Comparison of ENCODE assay signal across 2 cellular contexts in the genomic region with DNA sequence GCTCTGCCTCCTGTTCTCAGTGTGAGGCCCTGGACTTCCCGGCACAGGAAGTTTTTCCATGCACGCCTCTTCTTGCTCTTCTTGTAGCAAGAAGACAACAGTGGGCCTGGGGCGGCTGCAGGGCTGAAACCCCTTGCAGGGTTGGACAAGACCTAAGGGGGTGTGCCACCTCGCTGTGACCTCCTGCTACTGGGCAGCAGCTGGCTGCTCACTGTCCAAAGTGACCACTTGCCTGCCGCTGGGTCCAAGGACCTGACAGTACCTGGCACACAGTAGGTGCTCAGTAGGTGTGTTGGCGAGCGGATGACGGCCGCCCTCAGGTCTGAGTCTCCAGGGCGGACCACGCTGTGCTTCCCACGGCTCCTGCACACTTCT.
TF ChIP-seq lines count a peak whose summit lies in the region.

No MANE protein-coding gene starts in this region.

TF ChIP-seq in SK-N-SH, 30 proteins besides CTCF, POLR2A, EP300 and RAD21 (continued from another document):
- TF ChIP-seq, protein P1, sequence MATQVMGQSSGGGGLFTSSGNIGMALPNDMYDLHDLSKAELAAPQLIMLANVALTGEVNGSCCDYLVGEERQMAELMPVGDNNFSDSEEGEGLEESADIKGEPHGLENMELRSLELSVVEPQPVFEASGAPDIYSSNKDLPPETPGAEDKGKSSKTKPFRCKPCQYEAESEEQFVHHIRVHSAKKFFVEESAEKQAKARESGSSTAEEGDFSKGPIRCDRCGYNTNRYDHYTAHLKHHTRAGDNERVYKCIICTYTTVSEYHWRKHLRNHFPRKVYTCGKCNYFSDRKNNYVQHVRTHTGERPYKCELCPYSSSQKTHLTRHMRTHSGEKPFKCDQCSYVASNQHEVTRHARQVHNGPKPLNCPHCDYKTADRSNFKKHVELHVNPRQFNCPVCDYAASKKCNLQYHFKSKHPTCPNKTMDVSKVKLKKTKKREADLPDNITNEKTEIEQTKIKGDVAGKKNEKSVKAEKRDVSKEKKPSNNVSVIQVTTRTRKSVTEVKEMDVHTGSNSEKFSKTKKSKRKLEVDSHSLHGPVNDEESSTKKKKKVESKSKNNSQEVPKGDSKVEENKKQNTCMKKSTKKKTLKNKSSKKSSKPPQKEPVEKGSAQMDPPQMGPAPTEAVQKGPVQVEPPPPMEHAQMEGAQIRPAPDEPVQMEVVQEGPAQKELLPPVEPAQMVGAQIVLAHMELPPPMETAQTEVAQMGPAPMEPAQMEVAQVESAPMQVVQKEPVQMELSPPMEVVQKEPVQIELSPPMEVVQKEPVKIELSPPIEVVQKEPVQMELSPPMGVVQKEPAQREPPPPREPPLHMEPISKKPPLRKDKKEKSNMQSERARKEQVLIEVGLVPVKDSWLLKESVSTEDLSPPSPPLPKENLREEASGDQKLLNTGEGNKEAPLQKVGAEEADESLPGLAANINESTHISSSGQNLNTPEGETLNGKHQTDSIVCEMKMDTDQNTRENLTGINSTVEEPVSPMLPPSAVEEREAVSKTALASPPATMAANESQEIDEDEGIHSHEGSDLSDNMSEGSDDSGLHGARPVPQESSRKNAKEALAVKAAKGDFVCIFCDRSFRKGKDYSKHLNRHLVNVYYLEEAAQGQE (IDR thresholded peaks at IDR 0.05; ENCODE audit: low read depth, low read length), result no peak
- TF ChIP-seq NRF1 (IDR thresholded peaks at IDR 0.05; ENCODE audit: low read depth, low read length) (no peak), TEAD4 (IDR thresholded peaks at IDR 0.05; ENCODE audit: borderline replicate concordance, insufficient read depth) (no peak)

TF ChIP-seq in SK-N-SH treated with all-trans-retinoic acid at 6 μM for 48 hours, 23 proteins besides CTCF, POLR2A, EP300 and RAD21 (continued from another document):
- TF ChIP-seq RARB (CRISPR knock-in tag; IDR thresholded peaks at IDR 0.05) (no peak), ZNF565 (CRISPR knock-in tag; conservative IDR thresholded peaks at IDR 0.05; ENCODE audit: low read depth) (no peak), ARNTL (CRISPR knock-in tag; IDR thresholded peaks at IDR 0.05; ENCODE audit: borderline replicate concordance, low read depth) (no peak), SNAI2 (CRISPR knock-in tag; IDR thresholded peaks at IDR 0.05) (no peak), CSDC2 (CRISPR knock-in tag; IDR thresholded peaks at IDR 0.05) (no peak), ZFP3 (CRISPR knock-in tag; IDR thresholded peaks at IDR 0.05) (no peak), ESRRG (CRISPR knock-in tag; IDR thresholded peaks at IDR 0.05) (no peak), ZNF70 (CRISPR knock-in tag; IDR thresholded peaks at IDR 0.05) (no peak), BACH2 (CRISPR knock-in tag; IDR thresholded peaks at IDR 0.05; ENCODE audit: borderline replicate concordance) (no peak), TOX (CRISPR knock-in tag; IDR thresholded peaks at IDR 0.05; ENCODE audit: borderline replicate concordance) (no peak), ZNF8 (CRISPR knock-in tag; IDR thresholded peaks at IDR 0.05) (no peak), ISL1 (CRISPR knock-in tag; IDR thresholded peaks at IDR 0.05) (no peak)
